8 cellular contexts compared by ENCODE assay signal in genomic region chr12:88142610-88142991, GRCh38. TPM values are rescaled to one million over a fixed set of nuclear protein-coding genes. Genes with fewer than 3 reads are reported as not detected.
DNase-seq lines count a peak whose midpoint lies in the region; ATAC-seq and TF ChIP-seq lines count a peak whose summit lies in the region.

No MANE protein-coding gene starts in this region.

- H3K36me3 ChIP-seq in HAP-1 (replicated peaks) = no peaks in the 10 kb centered on the region; the same call in 1 of the 2 replicates
- no peaks in the 10 kb centered on the region for H3K36me3 ChIP-seq in gastrocnemius medialis

- ATAC-seq in right cardiac atrium (no peak), gastrocnemius medialis (peak; percentile 0 to 1), HG03457 (IDR thresholded peaks at IDR 0.05; ENCODE audit: unreplicated experiment) (no peak)

- peak; percentile 19 for DNase-seq in Calu3
- DNase-seq in HAP-1 (ENCODE audit: low spot score in 2 of 2) = peak in 1 of 2 experiments; percentile 36
- DNase-seq in NCI-H526 (lab: John Stamatoyannopoulos, UW) = peak; percentile 60
- no peak for DNase-seq in activated naive CD4-positive, alpha-beta T cell treated with anti-CD3 and anti-CD28 coated beads, Interleukin-2, amount 10 ng/mL, durations not matched to agents 7 days and 5 days
- peak; percentile 24 to 65 (median 56) for DNase-seq in right cardiac atrium
- DNase-seq in gastrocnemius medialis = peak; percentile 5 to 14
- DNase-seq in CD1c-positive myeloid dendritic cell (ENCODE audit: extremely low spot score) = no peak

- H3K27ac ChIP-seq in right cardiac atrium (ENCODE audit: low read length) (peak overlapping the region; percentile 70), gastrocnemius medialis (peak overlapping the region; percentile 68 to 81 (median 78))

- peaks cover 20% of the 10 kb centered on the region for H3K36me3 Mint-ChIP-seq in Calu3 (ENCODE audit: insufficient read depth, unreplicated experiment)
- peaks cover 11% of the 10 kb centered on the region for H3K36me3 Mint-ChIP-seq in activated naive CD4-positive, alpha-beta T cell treated with anti-CD3 and anti-CD28 coated beads, Interleukin-2, amount 10 ng/mL, durations not matched to agents 7 days and 5 days

- in situ Hi-C loops in HAP-1 (cut with MboI; ENCODE audit: low sequenced_read_pairs) (loop anchor here (10.0 to 25.0 kb wide), 2 partner anchors 422 to 845 kb away; no protein-coding TSS in a partner anchor), gastrocnemius medialis (cut with MboI; ENCODE audit: low sequenced_read_pairs in 4 of 4) (loop anchor here in 2 of 4 donors (25.0 kb wide), 2 partner anchors 845 to 870 kb away; no protein-coding TSS in a partner anchor)

- H3K4me3 ChIP-seq in HAP-1 (peak overlapping the region; percentile 80), right cardiac atrium (ENCODE audit: low read length) (peak overlapping the region; percentile 83), gastrocnemius medialis (peak overlapping the region; percentile 66 to 85 (median 74))

- TF ChIP-seq CTCF in Calu3 (IDR thresholded peaks at IDR 0.05; ENCODE audit: unreplicated experiment) (no peak), gastrocnemius medialis (IDR thresholded peaks at IDR 0.05 in 4 of 5, conservative IDR thresholded peaks at IDR 0.05 in 1 of 5) (no peak)

- CTCF ChIA-PET in Calu3 (lab: Charles Lee) = interaction anchor here (1.0 kb wide), 2 partner anchors 251 to 438 kb away, joined by 3 to 5 read pairs; partner anchors contain the start of gene KITLG
- CTCF ChIA-PET in activated naive CD4-positive, alpha-beta T cell treated with anti-CD3 and anti-CD28 coated beads, Interleukin-2, amount 10 ng/mL, durations not matched to agents 7 days and 5 days (lab: Charles Lee) = interaction anchor here (1.7 kb wide), 1 partner anchor 12 kb away, joined by 4 read pairs; no protein-coding TSS in a partner anchor

- H3K27ac Mint-ChIP-seq in Calu3 (ENCODE audit: unreplicated experiment) = peak overlapping the region; percentile 83
- H3K27ac Mint-ChIP-seq in activated naive CD4-positive, alpha-beta T cell treated with anti-CD3 and anti-CD28 coated beads, Interleukin-2, amount 10 ng/mL, durations not matched to agents 7 days and 5 days = peak overlapping the region; percentile 91

- BruUV-seq in Calu3 (replicated peaks; lab: Mats Ljungman, UMichigan) = TSS peak; percentile 38

- H3K27me3 ChIP-seq in HAP-1 (ENCODE audit: low read depth) (no peaks in the 10 kb centered on the region), right cardiac atrium (ENCODE audit: control insufficient read depth, insufficient read depth) (no peaks in the 10 kb centered on the region), gastrocnemius medialis (no peaks in the 10 kb centered on the region)

- H3K4me1 ChIP-seq in HAP-1 = peaks cover 28% of the 10 kb centered on the region
- no peaks in the 10 kb centered on the region for H3K4me1 ChIP-seq in right cardiac atrium (ENCODE audit: control insufficient read depth, insufficient read depth, low read length)
- H3K4me1 ChIP-seq in gastrocnemius medialis = peaks cover 13 to 18% of the 10 kb centered on the region in 2 donors

- peaks cover 19% of the 10 kb centered on the region for H3K4me1 Mint-ChIP-seq in Calu3 (ENCODE audit: low read depth, unreplicated experiment)
- H3K4me1 Mint-ChIP-seq in activated naive CD4-positive, alpha-beta T cell treated with anti-CD3 and anti-CD28 coated beads, Interleukin-2, amount 10 ng/mL, durations not matched to agents 7 days and 5 days = peaks cover 38% of the 10 kb centered on the region

- intact Hi-C loops in Calu3 (cut with micrococcal nuclease; ENCODE audit: unreplicated experiment) (no loop called here), right cardiac atrium (cut with DNase I) (no loop called here), gastrocnemius medialis (cut with DNase I; ENCODE audit: low total_unique reads) (loop anchor here (1.0 to 10.0 kb wide), 4 partner anchors 107 to 1562 kb away; partner anchors contain the start of genes ATP2B1 and DUSP6)

- H3K9me3 ChIP-seq in HAP-1 (no peaks in the 10 kb centered on the region), right cardiac atrium (ENCODE audit: control insufficient read depth, low read length) (no peaks in the 10 kb centered on the region), gastrocnemius medialis (no peaks in the 10 kb centered on the region)

- no peaks in the 10 kb centered on the region for H3K27me3 Mint-ChIP-seq in Calu3 (ENCODE audit: unreplicated experiment)
- H3K27me3 Mint-ChIP-seq in activated naive CD4-positive, alpha-beta T cell treated with anti-CD3 and anti-CD28 coated beads, Interleukin-2, amount 10 ng/mL, durations not matched to agents 7 days and 5 days = no peaks in the 10 kb centered on the region

- WGBS in right cardiac atrium = under 1% methylated on average over 18 of the region's 18 CpGs

- no peaks in the 10 kb centered on the region for H3K9me3 Mint-ChIP-seq in Calu3 (ENCODE audit: low read depth, unreplicated experiment)
- no peaks in the 10 kb centered on the region for H3K9me3 Mint-ChIP-seq in activated naive CD4-positive, alpha-beta T cell treated with anti-CD3 and anti-CD28 coated beads, Interleukin-2, amount 10 ng/mL, durations not matched to agents 7 days and 5 days

- TF ChIP-seq POLR2A in gastrocnemius medialis (IDR thresholded peaks at IDR 0.05) = no peak

- peak overlapping the region; percentile 92 for H3K4me3 Mint-ChIP-seq in Calu3 (ENCODE audit: low read depth, unreplicated experiment)
- peak overlapping the region; percentile 83 for H3K4me3 Mint-ChIP-seq in activated naive CD4-positive, alpha-beta T cell treated with anti-CD3 and anti-CD28 coated beads, Interleukin-2, amount 10 ng/mL, durations not matched to agents 7 days and 5 days

RNA-seq across cellular contexts. Expression of gene TMTC3, which starts 0.5 kb away (rescaled TPM):
- total RNA-seq in Calu3 (2022) (24.5 and 30.8 TPM in 2 replicates), right cardiac atrium (10 to 100 TPM; 10.2 to 15.2 (median 13.4) TPM), gastrocnemius medialis (10 to 100 TPM in 1 of 4 donors, 1 to 10 TPM in 3; 4.9 to 15.9 (median 6.6) TPM)
- 2.1 TPM for polyA plus RNA-seq in right cardiac atrium

RNA-seq across cellular contexts. Expression of gene CEP290, which starts 0.7 kb away (rescaled TPM):
- total RNA-seq in Calu3 (2022) = 14.1 and 18.8 TPM in 2 replicates
- total RNA-seq in right cardiac atrium = 10 to 100 TPM in 1 of 4 donors, 1 to 10 TPM in 3; 6.5 to 10.4 (median 7.2) TPM
- polyA plus RNA-seq in right cardiac atrium = 4.4 TPM
- total RNA-seq in gastrocnemius medialis = 1 to 10 TPM; 2.5 to 9.4 (median 5.0) TPM

Comparison
In these comparisons a context has a peak if more than half of its experiments do, and no peak if none do; other contexts are left out.
1. DNase-seq: peak in Calu3 (single experiment), NCI-H526 (2 of 2), right cardiac atrium (3 of 3) and gastrocnemius medialis (2 of 2); none in activated naive CD4-positive, alpha-beta T cell treated with anti-CD3 and anti-CD28 coated beads, Interleukin-2, amount 10 ng/mL, durations not matched to agents 7 days and 5 days (single experiment) and CD1c-positive myeloid dendritic cell (single experiment).
2. ATAC-seq: peak in gastrocnemius medialis (2 of 2); none in right cardiac atrium (0 of 2) and HG03457 (single experiment).
3. Peak in every context shown above with its lines, with median percentiles within 50 percentile points of each other: H3K4me3 ChIP-seq.